Comparison of ENCODE assay signal across 9 cellular contexts in genomic region chr6:170347091-170347490, GRCh38. TPM values are rescaled to one million over a fixed set of nuclear protein-coding genes. Genes with fewer than 3 reads are reported as not detected.
DNase-seq lines count a peak whose midpoint lies in the region; ATAC-seq, FAIRE-seq and TF ChIP-seq lines count a peak whose summit lies in the region.
"Had no signal": no experiment of that assay in that cellular context is flagged by ENCODE, and none has a peak within 500 bp of the region (broad histone marks: within the 10 kb centered on the region; RNA-seq: fewer than 3 reads in every experiment).

No MANE protein-coding gene starts in this region.

- H3K4me2 ChIP-seq in MM.1S (ENCODE audit: low read depth, low read length) = no peak overlapping the region

- H3K9me3 ChIP-seq in MM.1S (replicated peaks; ENCODE audit: insufficient read depth, low read length) = no peaks in the 10 kb centered on the region

- H3K4me1 Mint-ChIP-seq in chondrocyte (ENCODE audit: low read depth) = peaks cover 31% of the 10 kb centered on the region

- H4K20me1 ChIP-seq in MM.1S (ENCODE audit: insufficient read depth, low read length) = no peaks in the 10 kb centered on the region

- TF ChIP-seq CTCF in chondrocyte (IDR thresholded peaks at IDR 0.05) = no peak
- TF ChIP-seq CTCF in MM.1S (IDR thresholded peaks at IDR 0.05; ENCODE audit: low read length) = no peak

- no peak for FAIRE-seq in GM12892 (lab: Jason Lieb, UNC)

- ATAC-seq in GM18502 (IDR thresholded peaks at IDR 0.05; ENCODE audit: poor library complexity, unreplicated experiment) (peak; percentile 62), GM19463 (IDR thresholded peaks at IDR 0.05; ENCODE audit: unreplicated experiment) (peak; percentile 75), HG03097 (IDR thresholded peaks at IDR 0.05; ENCODE audit: low FRiP score, unreplicated experiment) (peak; percentile 78)

- no peak overlapping the region for H3K4me3 ChIP-seq in MM.1S (ENCODE audit: low read length)

- no peak overlapping the region for H3K4me3 Mint-ChIP-seq in chondrocyte (ENCODE audit: unreplicated experiment)

- no peaks in the 10 kb centered on the region for H3K9me2 ChIP-seq in MM.1S (replicated peaks; ENCODE audit: insufficient read depth, low read length)

- H2AFZ ChIP-seq in MM.1S (ENCODE audit: low read length) = no peak overlapping the region

- no peaks in the 10 kb centered on the region for H3K4me1 ChIP-seq in MM.1S (ENCODE audit: low read length)

- H3K36me3 Mint-ChIP-seq in chondrocyte (ENCODE audit: low read depth) = peaks cover 33% of the 10 kb centered on the region

- H3K27ac Mint-ChIP-seq in chondrocyte (ENCODE audit: unreplicated experiment) = peak overlapping the region; percentile 25

- H3K9ac ChIP-seq in MM.1S (ENCODE audit: low read length) = no peak overlapping the region

- no peak for TF ChIP-seq POLR2A in GM12892 (IDR thresholded peaks at IDR 0.05; ENCODE audit: low read depth, low read length)

- H3K36me3 ChIP-seq in MM.1S (replicated peaks; ENCODE audit: insufficient read depth, low read length) = no peaks in the 10 kb centered on the region; the same call in 1 of the 2 replicates

- no peaks in the 10 kb centered on the region for H3K79me2 ChIP-seq in MM.1S (ENCODE audit: low read length)

- H3F3A ChIP-seq in MM.1S (ENCODE audit: insufficient read depth, low read length) = no peaks in the 10 kb centered on the region

- H3K27ac ChIP-seq in MM.1S (ENCODE audit: low read length) = no peak overlapping the region

- no peaks in the 10 kb centered on the region for H3K27me3 Mint-ChIP-seq in chondrocyte (ENCODE audit: low read depth)

- no peak for DNase-seq in chondrocyte (ENCODE audit: low spot score)
- no peak for DNase-seq in GOT3 (lab: John Stamatoyannopoulos, UW)
- no peak for DNase-seq in GM12892 (ENCODE audit: insufficient read length)
- DNase-seq in MM.1S = no peak
- no peak for DNase-seq in T1000 (lab: John Stamatoyannopoulos, UW)
- DNase-seq: DMS153 had no signal

- no peaks in the 10 kb centered on the region for H3K27me3 ChIP-seq in MM.1S (replicated peaks; ENCODE audit: insufficient read depth, low read length)

- peaks cover 17% of the 10 kb centered on the region for H3K9me3 Mint-ChIP-seq in chondrocyte (ENCODE audit: low read depth)

RNA-seq across cellular contexts. Expression of gene FAM120B, which starts 40.5 kb away (rescaled TPM):
- total RNA-seq in chondrocyte = 26.6 to 36.7 TPM (median 26.8 TPM) in 3 replicates
- 13.7 TPM for polyA plus RNA-seq in GM12892 (2012; ENCODE audit: missing spikeins)

RNA-seq across cellular contexts. Expression of gene DLL1, which starts 56.2 kb away (rescaled TPM):
- total RNA-seq in chondrocyte = 0.35 to 0.82 TPM (median 0.41 TPM) in 3 replicates
- polyA plus RNA-seq in GM12892 (2012; ENCODE audit: missing spikeins) = 0.17 TPM
